In the genomic region with DNA sequence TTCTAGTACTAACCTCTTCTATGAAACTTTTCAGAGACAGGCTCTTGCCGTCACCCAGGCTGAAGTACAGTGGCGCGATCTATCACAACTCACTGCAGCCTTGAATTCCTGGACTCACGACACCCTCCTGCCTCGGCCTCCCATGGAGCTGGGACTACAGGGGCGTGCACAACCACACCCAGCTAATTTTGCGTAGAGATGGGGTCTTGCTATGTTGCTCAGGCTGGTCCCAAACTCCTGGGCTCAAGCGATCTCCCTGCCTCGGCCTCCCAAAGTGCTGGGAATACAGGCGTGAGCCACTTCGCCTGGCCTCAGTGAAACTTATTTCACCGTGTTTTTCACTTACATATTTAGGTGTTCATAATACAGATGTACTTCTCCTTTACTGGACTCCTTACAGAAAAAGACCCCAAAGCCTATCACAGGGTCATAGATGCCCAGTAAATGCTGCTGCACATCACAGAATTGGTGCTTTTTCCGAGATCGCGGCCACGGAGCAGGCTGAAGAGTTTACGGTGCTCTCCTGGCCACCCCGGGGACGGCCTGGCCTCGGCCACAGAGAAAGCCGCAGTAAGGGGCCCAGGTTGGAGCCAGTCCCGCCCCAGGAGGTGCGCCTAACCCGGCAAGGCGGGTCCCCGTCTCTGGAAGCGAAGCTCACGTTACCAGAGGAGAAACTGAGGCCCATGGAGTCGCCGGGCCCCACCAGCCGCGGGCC, we compare ENCODE assay signal across 2 cellular contexts.
TF ChIP-seq lines count a peak whose summit lies in the region.

No MANE protein-coding gene starts in this region.

TF ChIP-seq in IMR-90, 13 proteins besides CTCF, POLR2A, EP300 and RAD21:
- TF ChIP-seq CEBPB (IDR thresholded peaks at IDR 0.05; ENCODE audit: low read depth, low read length) (no peak), CHD1 (IDR thresholded peaks at IDR 0.05; ENCODE audit: low read depth, low read length) (no peak), MAFK (IDR thresholded peaks at IDR 0.05; ENCODE audit: low read depth, low read length) (no peak), MAZ (IDR thresholded peaks at IDR 0.05; ENCODE audit: borderline replicate concordance, low read depth, low read length) (no peak), SMC3 (IDR thresholded peaks at IDR 0.05; ENCODE audit: low read depth, low read length) (no peak)

TF ChIP-seq in GM12878, 131 proteins besides CTCF, POLR2A, EP300 and RAD21:
- no peak for TF ChIP-seq RCOR1 (conservative IDR thresholded peaks at IDR 0.05; ENCODE audit: low read depth, low read length)
- TF ChIP-seq, protein P1, sequence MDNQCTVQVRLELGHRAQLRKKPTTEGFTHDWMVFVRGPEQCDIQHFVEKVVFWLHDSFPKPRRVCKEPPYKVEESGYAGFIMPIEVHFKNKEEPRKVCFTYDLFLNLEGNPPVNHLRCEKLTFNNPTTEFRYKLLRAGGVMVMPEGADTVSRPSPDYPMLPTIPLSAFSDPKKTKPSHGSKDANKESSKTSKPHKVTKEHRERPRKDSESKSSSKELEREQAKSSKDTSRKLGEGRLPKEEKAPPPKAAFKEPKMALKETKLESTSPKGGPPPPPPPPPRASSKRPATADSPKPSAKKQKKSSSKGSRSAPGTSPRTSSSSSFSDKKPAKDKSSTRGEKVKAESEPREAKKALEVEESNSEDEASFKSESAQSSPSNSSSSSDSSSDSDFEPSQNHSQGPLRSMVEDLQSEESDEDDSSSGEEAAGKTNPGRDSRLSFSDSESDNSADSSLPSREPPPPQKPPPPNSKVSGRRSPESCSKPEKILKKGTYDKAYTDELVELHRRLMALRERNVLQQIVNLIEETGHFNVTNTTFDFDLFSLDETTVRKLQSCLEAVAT (IDR thresholded peaks at IDR 0.05): peak; percentile 96
- peak; percentile 25; the same call in 1 of the 2 replicates for TF ChIP-seq POLR2AphosphoS5 (IDR thresholded peaks at IDR 0.05; ENCODE audit: low read length)
- no peak for TF ChIP-seq BACH1 (IDR thresholded peaks at IDR 0.05; ENCODE audit: borderline replicate concordance)
- no peak for TF ChIP-seq RAD51 (IDR thresholded peaks at IDR 0.05)
- TF ChIP-seq RELA (IDR thresholded peaks at IDR 0.05; ENCODE audit: borderline replicate concordance, partially characterized antibody): no peak
- TF ChIP-seq ZBTB40 (IDR thresholded peaks at IDR 0.05; ENCODE audit: borderline replicate concordance): 0 out of 2 replicates have a peak, but pooled peaks have one; percentile 34
- peak; percentile 65; the same call in 1 of the 2 replicates for TF ChIP-seq RUNX3 (IDR thresholded peaks at IDR 0.05; ENCODE audit: low read length)
- no peak for TF ChIP-seq IKZF2 (IDR thresholded peaks at IDR 0.05)
TF ChIP-seq in GM12878: peak in this region for 4.
